In genomic region chr7:28389504-28390385, GRCh38 we compare ENCODE assay signal across 9 cellular contexts. TPM values are rescaled to one million over a fixed set of nuclear protein-coding genes. Genes with fewer than 3 reads are reported as not detected.
DNase-seq lines count a peak whose midpoint lies in the region; ATAC-seq and TF ChIP-seq lines count a peak whose summit lies in the region.
"Had no signal": no experiment of that assay in that cellular context is flagged by ENCODE, and none has a peak within 500 bp of the region (broad histone marks: within the 10 kb centered on the region; RNA-seq: fewer than 3 reads in every experiment).

No MANE protein-coding gene starts in this region.

- DNase-seq in DMS114 treated with DMSO at 0.1 percent for 48 hours (lab: John Stamatoyannopoulos, UW; ENCODE audit: unreplicated experiment): peak; percentile 57
- DNase-seq in OCI-M1 (lab: John Stamatoyannopoulos, UW): peak; percentile 70
- DNase-seq in endodermal cell: no peak
- DNase-seq in mucosa of descending colon: peak in 1 of 3 donors; percentile 38
- DNase-seq in T-helper 9 cell: no peak

- no peak overlapping the region for H3K4me3 Mint-ChIP-seq in endodermal cell

- ATAC-seq in mucosa of descending colon: no peak
- ATAC-seq in GM18519 (IDR thresholded peaks at IDR 0.05; ENCODE audit: low FRiP score, unreplicated experiment): no peak
- ATAC-seq in HG02885 (IDR thresholded peaks at IDR 0.05; ENCODE audit: poor library complexity, unreplicated experiment): no peak

- H3K4me1 ChIP-seq in KMS-11 (ENCODE audit: low read depth, poor library complexity, severe bottlenecking) (peaks cover 4% of the 10 kb centered on the region), endodermal cell (ENCODE audit: control insufficient read depth, insufficient read depth, low read length) (no peaks in the 10 kb centered on the region), mucosa of descending colon (ENCODE audit: low read depth) (no peaks in the 10 kb centered on the region)
- H3K4me1 ChIP-seq: SJSA1 had no signal

- H3K27ac ChIP-seq in KMS-11: no peak overlapping the region
- H3K27ac ChIP-seq in endodermal cell (ENCODE audit: low read depth, low read length): no peak overlapping the region
- H3K27ac ChIP-seq: SJSA1 had no signal

- intact Hi-C loops in mucosa of descending colon (cut with DNase I, micrococcal nuclease): loop anchor here (5.0 to 10.0 kb wide), 2 partner anchors 463 to 465 kb away; no protein-coding TSS in a partner anchor

- H3K4me3 ChIP-seq in KMS-11 (IDR thresholded peaks at IDR 0.05; ENCODE audit: insufficient read depth, low read depth, low read length): no peak overlapping the region
- H3K4me3 ChIP-seq in endodermal cell (ENCODE audit: low read length): no peak overlapping the region
- no peak overlapping the region for H3K4me3 ChIP-seq in mucosa of descending colon
- H3K4me3 ChIP-seq: SJSA1 had no signal

- H3K36me3 ChIP-seq in KMS-11 (ENCODE audit: insufficient read depth) (no peaks in the 10 kb centered on the region), endodermal cell (ENCODE audit: control insufficient read depth, insufficient read depth, low read length) (no peaks in the 10 kb centered on the region), mucosa of descending colon (ENCODE audit: low read depth) (no peaks in the 10 kb centered on the region)
- H3K36me3 ChIP-seq: SJSA1 had no signal

- no peaks in the 10 kb centered on the region for H4K20me1 ChIP-seq in KMS-11 (ENCODE audit: insufficient read depth)

- H3K9ac ChIP-seq in KMS-11 (no peak overlapping the region), endodermal cell (ENCODE audit: extremely low read depth, low read length, poor library complexity, severe bottlenecking) (no peak overlapping the region)

- no peaks in the 10 kb centered on the region for H3K9me3 Mint-ChIP-seq in endodermal cell

- peak; percentile 96 for TF ChIP-seq CTCF in KMS-11 (conservative IDR thresholded peaks at IDR 0.05; ENCODE audit: low read depth, low read length)
- peak; percentile 93 for TF ChIP-seq CTCF in endodermal cell (conservative IDR thresholded peaks at IDR 0.05)
- peak; percentile 53 for TF ChIP-seq CTCF in mucosa of descending colon (IDR thresholded peaks at IDR 0.05)

- no peaks in the 10 kb centered on the region for H3K79me2 ChIP-seq in KMS-11 (ENCODE audit: insufficient read depth, low read depth)

- no peaks in the 10 kb centered on the region for H3K36me3 Mint-ChIP-seq in endodermal cell (ENCODE audit: low read depth)

- H3K4me2 ChIP-seq in KMS-11: no peak overlapping the region

- H3K27me3 ChIP-seq in KMS-11 (ENCODE audit: insufficient read depth, low read depth): no peaks in the 10 kb centered on the region
- no peaks in the 10 kb centered on the region for H3K27me3 ChIP-seq in endodermal cell (ENCODE audit: control insufficient read depth, insufficient read depth, low read length, poor library complexity, severe bottlenecking)

- H3K27me3 Mint-ChIP-seq in endodermal cell (ENCODE audit: insufficient read depth): no peaks in the 10 kb centered on the region

- H3K4me1 Mint-ChIP-seq in endodermal cell: peaks cover 8% of the 10 kb centered on the region

- no peak overlapping the region for H2AFZ ChIP-seq in KMS-11 (ENCODE audit: low read depth)

- H3K27ac Mint-ChIP-seq in endodermal cell: peak overlapping the region; percentile 73

- H3K9me3 ChIP-seq in endodermal cell (ENCODE audit: control insufficient read depth, low read length) (no peaks in the 10 kb centered on the region), mucosa of descending colon (no peaks in the 10 kb centered on the region)
- H3K9me3 ChIP-seq: SJSA1 had no signal

- 68 to 89% methylated on average over 5 to 12 of the region's 14 CpGs for WGBS in endodermal cell (ENCODE audit: insufficient coverage in 1 of 2, insufficient read length in 1 of 2), 2 experiments

RNA-seq across cellular contexts. Expression of gene CREB5, which starts 22.6 kb away (rescaled TPM):
- total RNA-seq in endodermal cell (1 to 10 TPM in 1 of 2 donors, under 1 TPM in 1; 0.53 to 2.6 TPM), mucosa of descending colon (1 to 10 TPM in 2 of 3 donors, under 1 TPM in 1; 0.61 to 5.4 (median 1.9) TPM)
- 6.1 TPM for polyA plus RNA-seq in endodermal cell (2013, experiment 1 of 2)
- polyA plus RNA-seq in endodermal cell (2013, experiment 2 of 2): 4.3 TPM

Comparison
In these comparisons a context has a peak if more than half of its experiments do, and no peak if none do; other contexts are left out.
1. DNase-seq: peak in DMS114 treated with DMSO at 0.1 percent for 48 hours (single experiment) and OCI-M1 (single experiment); none in endodermal cell (single experiment) and T-helper 9 cell (single experiment).
2. Peak in every context shown above with its lines, with median percentiles within 50 percentile points of each other: CTCF ChIP-seq.